In the genomic region with DNA sequence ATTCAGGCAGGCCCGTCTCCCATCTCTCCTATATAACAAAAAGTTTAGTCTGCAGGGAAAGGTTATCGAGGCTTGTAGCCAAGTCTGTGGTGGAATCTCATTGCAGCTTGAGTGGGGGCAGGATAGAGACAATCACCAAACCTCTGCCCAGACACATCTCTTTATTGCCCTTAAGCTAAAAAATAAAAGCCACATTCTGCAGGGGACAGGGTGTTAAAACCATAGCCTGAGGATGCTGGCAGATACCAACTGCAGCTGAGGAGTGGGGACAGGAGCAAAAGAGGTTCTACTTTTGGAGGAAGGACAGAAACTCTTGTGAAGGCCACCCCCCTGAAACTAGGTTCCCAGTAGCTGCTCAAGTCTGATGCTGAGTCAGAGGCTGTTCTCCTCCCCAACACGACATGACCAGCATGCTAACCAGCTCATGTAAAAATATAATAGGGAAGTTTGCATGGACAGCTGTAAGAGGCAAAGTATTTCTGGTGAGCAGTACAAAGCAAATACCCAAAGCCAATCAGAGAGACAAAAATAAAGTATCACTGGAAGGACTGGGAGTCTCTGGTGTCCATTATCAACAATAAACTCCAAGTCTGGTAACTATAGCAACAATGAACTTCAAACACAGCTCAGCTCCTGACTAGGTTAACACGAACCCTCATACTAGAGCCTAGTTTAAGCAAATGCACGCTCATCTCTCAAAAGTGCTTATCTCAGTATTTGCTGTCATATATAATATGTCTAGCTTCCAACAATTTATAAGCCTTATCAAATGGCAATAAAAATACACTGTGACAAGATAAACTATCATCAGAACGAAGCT, we compare ENCODE assay signal across 16 cellular contexts.
A peak's percentile ranks its signal among the peaks of the same experiment; 100 is the strongest.
DNase-seq lines count a peak whose midpoint lies in the region; ATAC-seq and TF ChIP-seq lines count a peak whose summit lies in the region.
"Had no signal": no experiment of that assay in that cellular context is flagged by ENCODE, and none has a peak within 500 bp of the region (broad histone marks: within the 10 kb centered on the region; RNA-seq: fewer than 3 reads in every experiment).

No MANE protein-coding gene starts in this region.

- CTCF ChIA-PET in IMR-90 (lab: Yijun Ruan, JAX): interaction anchor here (0.6 kb wide), 1 partner anchor 53 kb away, joined by 3 read pairs; no protein-coding TSS in a partner anchor

- no peak overlapping the region for H3K56ac ChIP-seq in IMR-90 (ENCODE audit: extremely low read depth, insufficient read depth, low read length)

- no peak overlapping the region for H2BK15ac ChIP-seq in IMR-90 (ENCODE audit: low read depth, low read length)

- peak overlapping the region; percentile 62; the same call in 1 of the 2 replicates for H2BK120ac ChIP-seq in IMR-90 (ENCODE audit: low read depth, low read length)

- H3K79me1 ChIP-seq in IMR-90 (ENCODE audit: low read depth in 1 of 2, low read length in 2 of 2): no peaks in the 10 kb centered on the region

- no peak overlapping the region for H2BK20ac ChIP-seq in IMR-90 (ENCODE audit: low read depth, low read length)

- no peak overlapping the region for H3K9ac ChIP-seq in IMR-90 (ENCODE audit: low read depth, low read length)

- no peaks in the 10 kb centered on the region for H3K9me3 ChIP-seq in IMR-90 (ENCODE audit: control insufficient read depth, insufficient read depth, low read length)
- H3K9me3 ChIP-seq: left lung, thyroid gland had no signal

- POLR2A ChIA-PET in IMR-90 (lab: Charles Lee; ENCODE audit: unreplicated experiment): no interaction called here

- no TSS peak for BruUV-seq in IMR-90 (replicated peaks; lab: Mats Ljungman, UMichigan)

- TF ChIP-seq RAD21 in IMR-90 (IDR thresholded peaks at IDR 0.05; ENCODE audit: low read length): no peak

- no peak overlapping the region for H3K4ac ChIP-seq in IMR-90 (ENCODE audit: low read depth, low read length)

- no peak overlapping the region for H2AK5ac ChIP-seq in IMR-90 (ENCODE audit: low read depth, low read length)

- H3K4me1 ChIP-seq in IMR-90 (ENCODE audit: control insufficient read depth, insufficient read depth, low read length): no peaks in the 10 kb centered on the region
- H3K4me1 ChIP-seq: left lung, thyroid gland had no signal

- peak; percentile 25 for DNase-seq in Daoy (ENCODE audit: low read depth)
- peak; percentile 54 for DNase-seq in IMR-90
- DNase-seq in T1000 (lab: John Stamatoyannopoulos, UW): peak; percentile 51
- peak; percentile 27 for DNase-seq in iris pigment epithelial cell (ENCODE audit: low read depth)
- no peak for DNase-seq in coronary artery (ENCODE audit: low spot score)
- DNase-seq in NCI-H2227 treated with DMSO at 0.1 percent for 48 hours (lab: John Stamatoyannopoulos, UW): no peak
- DNase-seq in NCI-H774 (lab: John Stamatoyannopoulos, UW): no peak
- DNase-seq: activated CD4-positive, alpha-beta T cell treated with anti-CD3 and anti-CD28 coated beads, Interleukin-2, amount 50 U/mL, for 1 hour; anterior cingulate cortex; dermis blood vessel endothelial cell; left lung; naive thymus-derived CD8-positive, alpha-beta T cell; retina; thyroid gland had no signal

- H3K27ac ChIP-seq in IMR-90 (ENCODE audit: insufficient read depth, low read length) (no peak overlapping the region), coronary artery (no peak overlapping the region)
- H3K27ac ChIP-seq: left lung, thyroid gland had no signal

- H3K18ac ChIP-seq in IMR-90 (ENCODE audit: low read depth, low read length): no peak overlapping the region

- no peak overlapping the region for H3K23ac ChIP-seq in IMR-90 (ENCODE audit: low read depth, low read length)

- no CpG with 5 or more reads among the region's 6 CpGs for WGBS in IMR-90 (ENCODE audit: extremely low coverage in 2 of 2, insufficient read length in 1 of 2), 2 experiments

- intact Hi-C loops in IMR-90 (cut with micrococcal nuclease): no loop called here

- H3K27me3 ChIP-seq in IMR-90 (ENCODE audit: control insufficient read depth, insufficient read depth, low read length): no peaks in the 10 kb centered on the region
- H3K27me3 ChIP-seq: left lung had no signal

- H3K9me1 ChIP-seq in IMR-90 (ENCODE audit: insufficient read depth, low read length): no peaks in the 10 kb centered on the region

- TF ChIP-seq POLR2A in IMR-90 (IDR thresholded peaks at IDR 0.05; ENCODE audit: low read depth, low read length): no peak

- no peak overlapping the region for H4K5ac ChIP-seq in IMR-90 (ENCODE audit: low read depth, low read length)

- H2BK5ac ChIP-seq in IMR-90 (ENCODE audit: low read depth, low read length, poor library complexity, severe bottlenecking): no peak overlapping the region

- H2AFZ ChIP-seq in IMR-90 (replicated peaks; ENCODE audit: low read length, poor library complexity): peak overlapping the region; percentile 65

- ATAC-seq in IMR-90 (ENCODE audit: low read depth): peak; percentile 59; the same call in 1 of the 2 replicates
- ATAC-seq: HepG2; left lung; naive thymus-derived CD8-positive, alpha-beta T cell; Right ventricle myocardium inferior had no signal

- no peak overlapping the region for H3K14ac ChIP-seq in IMR-90 (replicated peaks; ENCODE audit: low read depth, low read length)

- H3K4me3 ChIP-seq in IMR-90 (ENCODE audit: insufficient read depth, low read depth, low read length) (no peak overlapping the region), coronary artery (no peak overlapping the region)
- H3K4me3 ChIP-seq: left lung, thyroid gland had no signal

- no peaks in the 10 kb centered on the region for H4K20me1 ChIP-seq in IMR-90 (ENCODE audit: insufficient read depth, low read length)

- no peaks in the 10 kb centered on the region for H3K36me3 ChIP-seq in IMR-90 (ENCODE audit: control insufficient read depth, insufficient read depth, low read length)
- H3K36me3 ChIP-seq: left lung, thyroid gland had no signal

- no peak for TF ChIP-seq CTCF in IMR-90 (conservative IDR thresholded peaks at IDR 0.05; ENCODE audit: low read depth, low read length)
- no peak for TF ChIP-seq CTCF in coronary artery (IDR thresholded peaks at IDR 0.05)

- no peak overlapping the region for H4K8ac ChIP-seq in IMR-90 (ENCODE audit: low read depth in 2 of 2, low read length in 2 of 2)

- in situ Hi-C loops in IMR-90 (cut with MboI; ENCODE audit: low sequenced_read_pairs): no loop called here

- dilution Hi-C loops in IMR-90 (cut with HindIII; ENCODE audit: low sequenced_read_pairs, unreplicated experiment): no loop called here

- no peak overlapping the region for H2AK9ac ChIP-seq in IMR-90 (replicated peaks; ENCODE audit: low read depth, low read length, poor library complexity)

- no peak overlapping the region for H4K91ac ChIP-seq in IMR-90 (ENCODE audit: insufficient read depth, low read depth, low read length)

- no peak overlapping the region for H3K4me2 ChIP-seq in IMR-90 (ENCODE audit: low read depth, low read length)

TF ChIP-seq in IMR-90, 13 proteins besides CTCF, POLR2A, EP300 and RAD21:
- TF ChIP-seq NFE2L2 (IDR thresholded peaks at IDR 0.05; ENCODE audit: low read depth, low read length): no peak
- TF ChIP-seq RCOR1 (IDR thresholded peaks at IDR 0.05; ENCODE audit: insufficient replicate concordance, low read length): no peak
- no peak for TF ChIP-seq SMC3 (IDR thresholded peaks at IDR 0.05; ENCODE audit: low read depth, low read length)

Comparison
In these comparisons a context has a peak if more than half of its experiments do, and no peak if none do; other contexts are left out.
1. DNase-seq: peak in Daoy (single experiment), IMR-90 (single experiment), T1000 (single experiment) and iris pigment epithelial cell (single experiment); none in coronary artery (single experiment), NCI-H2227 treated with DMSO at 0.1 percent for 48 hours (single experiment) and NCI-H774 (single experiment).